In genomic region chr18:46250084-46250811, GRCh38 we compare ENCODE assay signal across 8 cellular contexts.
DNase-seq lines count a peak whose midpoint lies in the region; ATAC-seq and TF ChIP-seq lines count a peak whose summit lies in the region.

No MANE protein-coding gene starts in this region.

- no peaks in the 10 kb centered on the region for H3K36me3 ChIP-seq in mucosa of stomach (ENCODE audit: control insufficient read depth, insufficient read depth, low read length)
- peaks cover 3% of the 10 kb centered on the region for H3K36me3 ChIP-seq in thoracic aorta

- H3K9me3 Mint-ChIP-seq in dendritic cell treated with granulocyte-macrophage colony-stimulating factor and Interleukin-4, amounts not matched to agents 40 ng/mL and 50 ng/mL, for 4 days = no peaks in the 10 kb centered on the region

- peak overlapping the region; percentile 53 for H3K4me3 Mint-ChIP-seq in dendritic cell treated with granulocyte-macrophage colony-stimulating factor and Interleukin-4, amounts not matched to agents 40 ng/mL and 50 ng/mL, for 4 days

- peak overlapping the region in 1 of 2 donors; percentile 45 for H3K27ac ChIP-seq in thoracic aorta

- in situ Hi-C loops in KBM-7 (cut with MboI; ENCODE audit: low pct_unique_long_range_greater_than_20kb, low sequenced_read_pairs) = no loop called here

- H3K4me3 ChIP-seq in mucosa of stomach (ENCODE audit: low read length) (no peak overlapping the region), thoracic aorta (peak overlapping the region; percentile 18)

- intact Hi-C loops in dendritic cell treated with granulocyte-macrophage colony-stimulating factor and Interleukin-4, amounts not matched to agents 40 ng/mL and 50 ng/mL, for 4 days (cut with micrococcal nuclease) = loop anchor here (5.0 kb wide), 1 partner anchor 78 kb away; a partner anchor contains a TSS

- peak; percentile 93 for ATAC-seq in GM21717 (IDR thresholded peaks at IDR 0.05; ENCODE audit: unreplicated experiment)
- ATAC-seq in thoracic aorta (ENCODE audit: insufficient number of reproducible peaks, low FRiP score, low read depth) = peak; percentile 62

- H3K36me3 Mint-ChIP-seq in dendritic cell treated with granulocyte-macrophage colony-stimulating factor and Interleukin-4, amounts not matched to agents 40 ng/mL and 50 ng/mL, for 4 days (ENCODE audit: low read depth) = peaks cover 32% of the 10 kb centered on the region

- no peak for TF ChIP-seq CTCF in thoracic aorta (IDR thresholded peaks at IDR 0.05)

- H3K4me1 ChIP-seq in mucosa of stomach (ENCODE audit: control insufficient read depth, insufficient read depth, low read length) = peaks cover 22% of the 10 kb centered on the region
- peaks cover 25 to 48% of the 10 kb centered on the region in 2 donors for H3K4me1 ChIP-seq in thoracic aorta (ENCODE audit: control insufficient read depth in 1 of 2, low read depth in 2 of 2)

- no peaks in the 10 kb centered on the region for H3K27me3 ChIP-seq in mucosa of stomach (ENCODE audit: control insufficient read depth, insufficient read depth, low read length)
- H3K27me3 ChIP-seq in thoracic aorta (replicated peaks; ENCODE audit: insufficient read depth) = no peaks in the 10 kb centered on the region

- H3K27ac Mint-ChIP-seq in dendritic cell treated with granulocyte-macrophage colony-stimulating factor and Interleukin-4, amounts not matched to agents 40 ng/mL and 50 ng/mL, for 4 days = peak overlapping the region; percentile 79

- peaks cover 36% of the 10 kb centered on the region for H3K4me1 Mint-ChIP-seq in dendritic cell treated with granulocyte-macrophage colony-stimulating factor and Interleukin-4, amounts not matched to agents 40 ng/mL and 50 ng/mL, for 4 days (ENCODE audit: low read depth)

- H3K9me3 ChIP-seq in mucosa of stomach (ENCODE audit: control insufficient read depth, low read length) = no peaks in the 10 kb centered on the region
- H3K9me3 ChIP-seq in thoracic aorta = no peaks in the 10 kb centered on the region

- peak overlapping the region; percentile 5 for H3K9ac ChIP-seq in mucosa of stomach (ENCODE audit: low read length)

- no peaks in the 10 kb centered on the region for H3K27me3 Mint-ChIP-seq in dendritic cell treated with granulocyte-macrophage colony-stimulating factor and Interleukin-4, amounts not matched to agents 40 ng/mL and 50 ng/mL, for 4 days

- peak; percentile 45 for DNase-seq in ELF-1 (ENCODE audit: low read depth, low spot score)
- peak; percentile 83 for DNase-seq in KBM-7
- DNase-seq in T-helper 9 cell = peak; percentile 9
- no peak for DNase-seq in thoracic aorta (ENCODE audit: low spot score)
- DNase-seq in cortex of kidney (lab: John Stamatoyannopoulos, UW) = no peak

Comparison
In these comparisons a context has a peak if more than half of its experiments do, and no peak if none do; other contexts are left out.
1. DNase-seq: peak in ELF-1 (single experiment), KBM-7 (single experiment) and T-helper 9 cell (single experiment); none in thoracic aorta (single experiment) and cortex of kidney (single experiment).